18 cellular contexts compared by ENCODE assay signal in genomic region chr7:213324-213993, GRCh38. TPM values are rescaled to one million over a fixed set of nuclear protein-coding genes. Genes with fewer than 3 reads are reported as not detected.
DNase-seq lines count a peak whose midpoint lies in the region; ATAC-seq and TF ChIP-seq lines count a peak whose summit lies in the region.
"Had no signal": no experiment of that assay in that cellular context is flagged by ENCODE, and none has a peak within 500 bp of the region (broad histone marks: within the 10 kb centered on the region; RNA-seq: fewer than 3 reads in every experiment).

No MANE protein-coding gene starts in this region.

- H3K27me3 ChIP-seq in right lobe of liver (no peaks in the 10 kb centered on the region), breast epithelium (no peaks in the 10 kb centered on the region)
- H3K27me3 ChIP-seq: BLaER1 treated with 17β-estradiol and CSF1 and Interleukin-3, amounts not matched to agents 10 nM and 100 nM; MG63 had no signal

- TF ChIP-seq POLR2A in right lobe of liver (IDR thresholded peaks at IDR 0.05): no peak
- TF ChIP-seq POLR2A in breast epithelium (IDR thresholded peaks at IDR 0.05): no peak

- 84% methylated on average over 7 of the region's 27 CpGs for WGBS in right lobe of liver (ENCODE audit: insufficient coverage, low coverage, low lambda C conversion rate, missing lambda C conversion rate)

- H3K9me3 ChIP-seq in right lobe of liver (no peaks in the 10 kb centered on the region), breast epithelium (no peaks in the 10 kb centered on the region)
- H3K9me3 ChIP-seq: Caco-2, MG63 had no signal

- H3K4me1 ChIP-seq in right lobe of liver (peaks cover 0 to 36% (median 5%) of the 10 kb centered on the region in 4 donors), breast epithelium (no peaks in the 10 kb centered on the region)
- H3K4me1 ChIP-seq: Caco-2 had no signal

- H3K4me3 Mint-ChIP-seq in CD14-positive monocyte: no peak overlapping the region
- H3K4me3 Mint-ChIP-seq in effector memory CD8-positive, alpha-beta T cell: no peak overlapping the region

- peaks cover 0 to 35% (median 13%) of the 10 kb centered on the region in 4 donors for H3K36me3 ChIP-seq in right lobe of liver
- H3K36me3 ChIP-seq in breast epithelium: no peaks in the 10 kb centered on the region

- no peak for ATAC-seq in right lobe of liver
- no peak for ATAC-seq in HG03354 (IDR thresholded peaks at IDR 0.05; ENCODE audit: poor library complexity, severe bottlenecking, unreplicated experiment)
- no peak for ATAC-seq in effector memory CD8-positive, alpha-beta T cell (replicated peaks)
- ATAC-seq: GM12878 had no signal

- TF ChIP-seq CTCF in CD14-positive monocyte (IDR thresholded peaks at IDR 0.05): no peak
- TF ChIP-seq CTCF in right lobe of liver (IDR thresholded peaks at IDR 0.05): no peak
- no peak for TF ChIP-seq CTCF in breast epithelium (IDR thresholded peaks at IDR 0.05)

- intact Hi-C loops in CD14-positive monocyte (cut with micrococcal nuclease): no loop called here
- intact Hi-C loops in right lobe of liver (cut with DNase I): no loop called here
- intact Hi-C loops in breast epithelium (cut with DNase I; ENCODE audit: low total_unique reads): no loop called here

- H3K4me3 ChIP-seq in right lobe of liver (no peak overlapping the region), breast epithelium (no peak overlapping the region)
- H3K4me3 ChIP-seq: BLaER1 treated with 17β-estradiol and CSF1 and Interleukin-3, amounts not matched to agents 10 nM and 100 nM; GM12878; MG63 had no signal

- H3K9me3 Mint-ChIP-seq in CD14-positive monocyte: peaks cover 0 to 8% (median 2%) of the 10 kb centered on the region in 7 donors
- no peaks in the 10 kb centered on the region for H3K9me3 Mint-ChIP-seq in effector memory CD8-positive, alpha-beta T cell

- peak; percentile 66 for DNase-seq in CD14-positive monocyte (ENCODE audit: low spot score)
- peak; percentile 96 for DNase-seq in MV-4-11 (lab: John Stamatoyannopoulos, UW)
- DNase-seq in SIG-M5 treated with dmso at 0.1 percent for 504 hours (lab: John Stamatoyannopoulos, UW; ENCODE audit: unreplicated experiment): peak; percentile 96
- DNase-seq in right lobe of liver: no peak
- DNase-seq in DMS114 treated with DMSO at 0.1 percent for 48 hours (lab: John Stamatoyannopoulos, UW; ENCODE audit: unreplicated experiment): no peak
- DNase-seq in effector memory CD8-positive, alpha-beta T cell: no peak
- no peak for DNase-seq in breast epithelium (ENCODE audit: low spot score in 2 of 2)
- DNase-seq: Caco-2, HCEC 1CT, MG63, NCI-H1436 treated with DMSO at 0.1 percent for 48 hours, NCI-H2081, NCI-H510A treated with DMSO at 0.1 percent for 48 hours, OCI-M1 had no signal

- H3K27ac ChIP-seq in right lobe of liver: peak overlapping the region in 2 of 3 donors; percentile 45 to 80
- no peak overlapping the region for H3K27ac ChIP-seq in breast epithelium
- H3K27ac ChIP-seq: BLaER1 treated with 17β-estradiol and CSF1 and Interleukin-3, amounts not matched to agents 10 nM and 100 nM; HL-60 had no signal

- peaks cover 53 to 70% of the 10 kb centered on the region in 2 donors for H3K36me3 Mint-ChIP-seq in CD14-positive monocyte
- no peaks in the 10 kb centered on the region for H3K36me3 Mint-ChIP-seq in effector memory CD8-positive, alpha-beta T cell (ENCODE audit: insufficient read depth)

- peak overlapping the region in 4 of 7 donors; percentile 20 to 77 (median 44) for H3K27ac Mint-ChIP-seq in CD14-positive monocyte
- H3K27ac Mint-ChIP-seq in effector memory CD8-positive, alpha-beta T cell: no peak overlapping the region

- H3K4me1 Mint-ChIP-seq in CD14-positive monocyte: peaks cover 23% of the 10 kb centered on the region
- H3K4me1 Mint-ChIP-seq in effector memory CD8-positive, alpha-beta T cell (ENCODE audit: low read depth in 2 of 2): no peaks in the 10 kb centered on the region

- H3K27me3 Mint-ChIP-seq in CD14-positive monocyte (ENCODE audit: low read depth in 3 of 3): peaks cover 0 to 2% (median 0%) of the 10 kb centered on the region in 3 donors
- H3K27me3 Mint-ChIP-seq in effector memory CD8-positive, alpha-beta T cell: no peaks in the 10 kb centered on the region

RNA-seq across cellular contexts. Expression of gene FAM20C, which starts 21.1 kb away (rescaled TPM):
- 1 to 10 TPM; 1.2 to 1.5 TPM for polyA plus RNA-seq in CD14-positive monocyte
- total RNA-seq in right lobe of liver (10 to 100 TPM; 32.1 to 73.8 (median 57.3) TPM), breast epithelium (10 to 100 TPM; 30.7 to 73.7 (median 71.0) TPM)
- polyA plus RNA-seq: GM12878 had no signal

Comparison
In these comparisons a context has a peak if more than half of its experiments do, and no peak if none do; other contexts are left out.
1. DNase-seq: peak in CD14-positive monocyte (single experiment), MV-4-11 (single experiment) and SIG-M5 treated with dmso at 0.1 percent for 504 hours (single experiment); none in right lobe of liver (0 of 3), DMS114 treated with DMSO at 0.1 percent for 48 hours (single experiment), effector memory CD8-positive, alpha-beta T cell (0 of 3) and breast epithelium (0 of 2).
2. H3K27ac Mint-ChIP-seq: peak in CD14-positive monocyte (4 of 7); none in effector memory CD8-positive, alpha-beta T cell (0 of 2).
3. H3K27ac ChIP-seq: peak in right lobe of liver (2 of 3); none in breast epithelium (0 of 2).